Comparison of ENCODE assay signal across 1 cellular context in the genomic region with DNA sequence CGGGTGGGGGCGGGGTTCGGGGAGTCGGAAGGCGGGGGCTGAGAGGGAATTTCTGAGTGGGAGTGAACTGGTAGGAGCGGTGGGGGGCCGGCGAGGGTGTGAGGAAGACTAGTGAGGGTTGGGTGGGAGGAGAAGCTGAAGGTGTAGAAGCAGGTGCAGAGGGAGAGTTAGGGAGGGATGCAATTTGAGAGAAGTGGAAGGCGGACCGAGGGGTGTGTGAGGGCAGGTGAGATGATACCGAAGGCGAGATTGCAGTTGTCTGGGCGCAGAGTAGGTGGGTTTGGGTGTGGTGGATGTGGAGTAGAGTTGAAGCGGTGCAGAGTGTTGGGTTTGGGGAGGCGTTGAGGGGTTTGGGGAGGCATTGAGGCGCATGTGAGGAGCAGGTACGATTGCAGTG.
TF ChIP-seq lines count a peak whose summit lies in the region.

No MANE protein-coding gene starts in this region.

TF ChIP-seq in WTC11, 78 proteins besides CTCF, POLR2A, EP300 and RAD21 (continued from another document):
- TF ChIP-seq, protein P1, sequence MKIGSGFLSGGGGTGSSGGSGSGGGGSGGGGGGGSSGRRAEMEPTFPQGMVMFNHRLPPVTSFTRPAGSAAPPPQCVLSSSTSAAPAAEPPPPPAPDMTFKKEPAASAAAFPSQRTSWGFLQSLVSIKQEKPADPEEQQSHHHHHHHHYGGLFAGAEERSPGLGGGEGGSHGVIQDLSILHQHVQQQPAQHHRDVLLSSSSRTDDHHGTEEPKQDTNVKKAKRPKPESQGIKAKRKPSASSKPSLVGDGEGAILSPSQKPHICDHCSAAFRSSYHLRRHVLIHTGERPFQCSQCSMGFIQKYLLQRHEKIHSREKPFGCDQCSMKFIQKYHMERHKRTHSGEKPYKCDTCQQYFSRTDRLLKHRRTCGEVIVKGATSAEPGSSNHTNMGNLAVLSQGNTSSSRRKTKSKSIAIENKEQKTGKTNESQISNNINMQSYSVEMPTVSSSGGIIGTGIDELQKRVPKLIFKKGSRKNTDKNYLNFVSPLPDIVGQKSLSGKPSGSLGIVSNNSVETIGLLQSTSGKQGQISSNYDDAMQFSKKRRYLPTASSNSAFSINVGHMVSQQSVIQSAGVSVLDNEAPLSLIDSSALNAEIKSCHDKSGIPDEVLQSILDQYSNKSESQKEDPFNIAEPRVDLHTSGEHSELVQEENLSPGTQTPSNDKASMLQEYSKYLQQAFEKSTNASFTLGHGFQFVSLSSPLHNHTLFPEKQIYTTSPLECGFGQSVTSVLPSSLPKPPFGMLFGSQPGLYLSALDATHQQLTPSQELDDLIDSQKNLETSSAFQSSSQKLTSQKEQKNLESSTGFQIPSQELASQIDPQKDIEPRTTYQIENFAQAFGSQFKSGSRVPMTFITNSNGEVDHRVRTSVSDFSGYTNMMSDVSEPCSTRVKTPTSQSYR (CRISPR knock-in tag; IDR thresholded peaks at IDR 0.05): no peak
- TF ChIP-seq ZNF263 (CRISPR knock-in tag; IDR thresholded peaks at IDR 0.05; ENCODE audit: low read depth): no peak
- no peak for TF ChIP-seq SMAD4 (CRISPR knock-in tag; IDR thresholded peaks at IDR 0.05)
- TF ChIP-seq ESRRA (CRISPR knock-in tag; IDR thresholded peaks at IDR 0.05; ENCODE audit: borderline replicate concordance): no peak
- no peak for TF ChIP-seq OVOL2 (CRISPR knock-in tag; IDR thresholded peaks at IDR 0.05; ENCODE audit: borderline replicate concordance)
